Comparison of ENCODE assay signal across 14 cellular contexts in genomic region chr20:2656471-2657117, GRCh38. TPM values are rescaled to one million over a fixed set of nuclear protein-coding genes. Genes with fewer than 3 reads are reported as not detected.
DNase-seq lines count a peak whose midpoint lies in the region; ATAC-seq and TF ChIP-seq lines count a peak whose summit lies in the region.
"Had no signal": no experiment of that assay in that cellular context is flagged by ENCODE, and none has a peak within 500 bp of the region (broad histone marks: within the 10 kb centered on the region; RNA-seq: fewer than 3 reads in every experiment).

No MANE protein-coding gene starts in this region.

- POLR2A ChIA-PET in activated CD4-positive, alpha-beta T cell treated with anti-CD3 and anti-CD28 coated beads for 36 hours (lab: Charles Lee) = interaction anchor here (0.5 to 1.0 kb wide), 5 partner anchors 9 to 330 kb away, joined by 3 read pairs; no protein-coding TSS in a partner anchor
- POLR2A ChIA-PET in activated CD8-positive, alpha-beta T cell treated with anti-CD3 and anti-CD28 coated beads, Interleukin-2, amount 10 ng/mL, durations not matched to agents 7 days and 5 days (lab: Charles Lee) = interaction anchor here (0.9 to 8.6 kb wide), 2 partner anchors 9 to 79 kb away, joined by 3 to 93 read pairs; partner anchors contain the start of gene IDH3B

- no peaks in the 10 kb centered on the region for H3K9me3 Mint-ChIP-seq in activated CD4-positive, alpha-beta T cell treated with anti-CD3 and anti-CD28 coated beads for 36 hours (ENCODE audit: low read depth)
- H3K9me3 Mint-ChIP-seq in GM23338 (peaks cover 4% of the 10 kb centered on the region), memory B cell (no peaks in the 10 kb centered on the region)
- H3K9me3 Mint-ChIP-seq in activated CD8-positive, alpha-beta T cell treated with anti-CD3 and anti-CD28 coated beads, Interleukin-2, amount 10 ng/mL, durations not matched to agents 7 days and 5 days (ENCODE audit: insufficient read depth) = no peaks in the 10 kb centered on the region
- H3K9me3 Mint-ChIP-seq: CD14-positive monocyte had no signal

- H3K4me3 ChIP-seq in GM23338 = no peak overlapping the region
- H3K4me3 ChIP-seq: ascending aorta had no signal

- peaks cover 66% of the 10 kb centered on the region for H3F3A ChIP-seq in GM23338 (replicated peaks; ENCODE audit: low read depth)

- intact Hi-C loops in activated CD4-positive, alpha-beta T cell treated with anti-CD3 and anti-CD28 coated beads for 36 hours (cut with DNase I, micrococcal nuclease) = no loop called here

- DNase-seq in activated CD4-positive, alpha-beta T cell treated with anti-CD3 and anti-CD28 coated beads for 36 hours = no peak
- no peak for DNase-seq in activated CD4-positive, alpha-beta T cell treated with anti-CD3 and anti-CD28 coated beads for 4 hours
- no peak for DNase-seq in GM23338 (ENCODE audit: low spot score)
- no peak for DNase-seq in activated CD8-positive, alpha-beta T cell treated with anti-CD3 and anti-CD28 coated beads, Interleukin-2, amount 10 ng/mL, durations not matched to agents 7 days and 5 days
- no peak for DNase-seq in memory B cell (ENCODE audit: low spot score in 2 of 2)
- no peak for DNase-seq in effector CD4-positive, alpha-beta T cell
- DNase-seq in GM10266 (ENCODE audit: extremely low spot score) = no peak
- no peak for DNase-seq in DMS79 (lab: John Stamatoyannopoulos, UW)
- DNase-seq: left colon, NCI-H1417 treated with DMSO at 0.1 percent for 48 hours, trophoblast cell had no signal

- H3K4me1 Mint-ChIP-seq in activated CD4-positive, alpha-beta T cell treated with anti-CD3 and anti-CD28 coated beads for 36 hours = peaks cover 31% of the 10 kb centered on the region
- H3K4me1 Mint-ChIP-seq in GM23338 = peaks cover 20% of the 10 kb centered on the region
- H3K4me1 Mint-ChIP-seq in activated CD8-positive, alpha-beta T cell treated with anti-CD3 and anti-CD28 coated beads, Interleukin-2, amount 10 ng/mL, durations not matched to agents 7 days and 5 days (ENCODE audit: low read depth) = peaks cover 38% of the 10 kb centered on the region
- H3K4me1 Mint-ChIP-seq in memory B cell = peaks cover 18% of the 10 kb centered on the region

- peaks cover 12% of the 10 kb centered on the region; the same call in 1 of the 2 replicates for H3K4me1 ChIP-seq in GM23338 (ENCODE audit: insufficient read depth)

- H3K27me3 Mint-ChIP-seq in activated CD4-positive, alpha-beta T cell treated with anti-CD3 and anti-CD28 coated beads for 36 hours = no peaks in the 10 kb centered on the region
- H3K27me3 Mint-ChIP-seq in GM23338 (ENCODE audit: insufficient read depth, low read depth, poor library complexity) (peaks cover 30% of the 10 kb centered on the region), memory B cell (no peaks in the 10 kb centered on the region)
- H3K27me3 Mint-ChIP-seq in activated CD8-positive, alpha-beta T cell treated with anti-CD3 and anti-CD28 coated beads, Interleukin-2, amount 10 ng/mL, durations not matched to agents 7 days and 5 days (ENCODE audit: low read depth) = no peaks in the 10 kb centered on the region

- no peaks in the 10 kb centered on the region for H3K27me3 ChIP-seq in GM23338 (ENCODE audit: insufficient read depth)
- H3K27me3 ChIP-seq: ascending aorta had no signal

- CTCF ChIA-PET in activated CD4-positive, alpha-beta T cell treated with anti-CD3 and anti-CD28 coated beads for 36 hours (lab: Charles Lee) = no interaction called here
- CTCF ChIA-PET in activated CD8-positive, alpha-beta T cell treated with anti-CD3 and anti-CD28 coated beads, Interleukin-2, amount 10 ng/mL, durations not matched to agents 7 days and 5 days (lab: Charles Lee) = no interaction called here

- no peak overlapping the region for H3K4me2 ChIP-seq in GM23338
- H3K4me2 ChIP-seq: KMS-11 had no signal

- H4K20me1 ChIP-seq in GM23338 (replicated peaks; ENCODE audit: insufficient read depth) = peaks cover 57% of the 10 kb centered on the region

- peak overlapping the region; percentile 24 for H3K27ac Mint-ChIP-seq in activated CD4-positive, alpha-beta T cell treated with anti-CD3 and anti-CD28 coated beads for 36 hours
- no peak overlapping the region for H3K27ac Mint-ChIP-seq in GM23338
- H3K27ac Mint-ChIP-seq in activated CD8-positive, alpha-beta T cell treated with anti-CD3 and anti-CD28 coated beads, Interleukin-2, amount 10 ng/mL, durations not matched to agents 7 days and 5 days = peak overlapping the region; percentile 57
- H3K27ac Mint-ChIP-seq in memory B cell = peak overlapping the region; percentile 12

- peak overlapping the region; percentile 16 for H3K4me3 Mint-ChIP-seq in activated CD4-positive, alpha-beta T cell treated with anti-CD3 and anti-CD28 coated beads for 36 hours
- H3K4me3 Mint-ChIP-seq in GM23338 = peak overlapping the region; percentile 43
- peak overlapping the region; percentile 4 for H3K4me3 Mint-ChIP-seq in activated CD8-positive, alpha-beta T cell treated with anti-CD3 and anti-CD28 coated beads, Interleukin-2, amount 10 ng/mL, durations not matched to agents 7 days and 5 days
- H3K4me3 Mint-ChIP-seq in memory B cell = no peak overlapping the region
- H3K4me3 Mint-ChIP-seq: CD14-positive monocyte had no signal

- no peaks in the 10 kb centered on the region for H3K9me2 ChIP-seq in GM23338 (ENCODE audit: insufficient read depth)

- peaks cover 42% of the 10 kb centered on the region for H3K79me2 ChIP-seq in GM23338 (replicated peaks; ENCODE audit: insufficient read depth)

- no peak overlapping the region for H2AFZ ChIP-seq in GM23338

- peaks cover 59% of the 10 kb centered on the region for H3K36me3 ChIP-seq in GM23338 (ENCODE audit: insufficient read depth)

- H3K27ac ChIP-seq in GM23338 (ENCODE audit: low read depth) = no peak overlapping the region; the same call in 1 of the 2 replicates
- H3K27ac ChIP-seq: ascending aorta, KMS-11 had no signal

- ATAC-seq in activated CD4-positive, alpha-beta T cell treated with anti-CD3 and anti-CD28 coated beads for 36 hours = no peak
- ATAC-seq in GM23338 (no peak), memory B cell (ENCODE audit: low read depth) (no peak)
- no peak for ATAC-seq in activated CD8-positive, alpha-beta T cell treated with anti-CD3 and anti-CD28 coated beads, Interleukin-2, amount 10 ng/mL, durations not matched to agents 7 days and 5 days
- ATAC-seq: left colon had no signal

- peaks cover 69% of the 10 kb centered on the region for H3K36me3 Mint-ChIP-seq in activated CD4-positive, alpha-beta T cell treated with anti-CD3 and anti-CD28 coated beads for 36 hours (ENCODE audit: low read depth)
- H3K36me3 Mint-ChIP-seq in GM23338 (ENCODE audit: low read depth) (peaks cover 91% of the 10 kb centered on the region), memory B cell (peaks cover 51% of the 10 kb centered on the region)
- H3K36me3 Mint-ChIP-seq in activated CD8-positive, alpha-beta T cell treated with anti-CD3 and anti-CD28 coated beads, Interleukin-2, amount 10 ng/mL, durations not matched to agents 7 days and 5 days (ENCODE audit: low read depth) = peaks cover 81% of the 10 kb centered on the region

- TF ChIP-seq CTCF in GM23338 (conservative IDR thresholded peaks at IDR 0.05; ENCODE audit: low read depth in 2 of 2) (no peak), GM10266 (IDR thresholded peaks at IDR 0.05; ENCODE audit: control insufficient read depth, insufficient read depth, low read depth, missing control alignments) (no peak)

TF ChIP-seq in GM23338, 12 proteins besides CTCF, POLR2A, EP300 and RAD21:
- TF ChIP-seq ZNF331 (CRISPR knock-in tag; IDR thresholded peaks at IDR 0.05; ENCODE audit: low read depth) (no peak), CREB1 (CRISPR knock-in tag; IDR thresholded peaks at IDR 0.05; ENCODE audit: low read depth) (no peak), POLR2AphosphoS5 (IDR thresholded peaks at IDR 0.05; ENCODE audit: low read depth) (peak; percentile 7), JUNB (IDR thresholded peaks at IDR 0.05; ENCODE audit: unreplicated experiment) (no peak)

RNA-seq across cellular contexts. Expression of gene NOP56, which starts 4.2 kb away (rescaled TPM):
- total RNA-seq in activated CD4-positive, alpha-beta T cell treated with anti-CD3 and anti-CD28 coated beads for 36 hours = 100 to 1,000 TPM; 504 to 532 TPM
- 429 and 447 TPM in 2 replicates for total RNA-seq in GM23338 (2014; rRNA removed; shearing (Covaris generic))
- polyA plus RNA-seq in GM23338 (2016; fragmentation: Nextera tagmentation; extraction: Ambion mirVana) = 569 and 576 TPM in 2 replicates
- 100 to 1,000 TPM; 441 to 450 TPM for total RNA-seq in activated CD8-positive, alpha-beta T cell treated with anti-CD3 and anti-CD28 coated beads, Interleukin-2, amount 10 ng/mL, durations not matched to agents 7 days and 5 days

RNA-seq across cellular contexts. Expression of gene IDH3B, which starts 7.4 kb away (rescaled TPM):
- total RNA-seq in activated CD4-positive, alpha-beta T cell treated with anti-CD3 and anti-CD28 coated beads for 36 hours = 100 to 1,000 TPM in 1 of 2 experiments, 10 to 100 TPM in 1; 92.4 to 115 TPM
- total RNA-seq in GM23338 (2014; rRNA removed; shearing (Covaris generic)) = 126 and 141 TPM in 2 replicates
- 77.7 and 87.1 TPM in 2 replicates for polyA plus RNA-seq in GM23338 (2016; fragmentation: Nextera tagmentation; extraction: Ambion mirVana)
- total RNA-seq in activated CD8-positive, alpha-beta T cell treated with anti-CD3 and anti-CD28 coated beads, Interleukin-2, amount 10 ng/mL, durations not matched to agents 7 days and 5 days = 100 to 1,000 TPM in 1 of 2 experiments, 10 to 100 TPM in 1; 99.6 to 100 TPM

RNA-seq across cellular contexts. Expression of gene EBF4, which starts 36.0 kb away (rescaled TPM):
- 1 to 10 TPM; 3.7 to 4.3 TPM for total RNA-seq in activated CD4-positive, alpha-beta T cell treated with anti-CD3 and anti-CD28 coated beads for 36 hours
- 0.50 and 0.66 TPM in 2 replicates for total RNA-seq in GM23338 (2014; rRNA removed; shearing (Covaris generic))
- 1.4 and 1.6 TPM in 2 replicates for polyA plus RNA-seq in GM23338 (2016; fragmentation: Nextera tagmentation; extraction: Ambion mirVana)
- not detected for total RNA-seq in activated CD8-positive, alpha-beta T cell treated with anti-CD3 and anti-CD28 coated beads, Interleukin-2, amount 10 ng/mL, durations not matched to agents 7 days and 5 days
- polyA plus RNA-seq: CD14-positive monocyte had no signal
